ENCODE assay signal across 12 cellular contexts in the genomic region with DNA sequence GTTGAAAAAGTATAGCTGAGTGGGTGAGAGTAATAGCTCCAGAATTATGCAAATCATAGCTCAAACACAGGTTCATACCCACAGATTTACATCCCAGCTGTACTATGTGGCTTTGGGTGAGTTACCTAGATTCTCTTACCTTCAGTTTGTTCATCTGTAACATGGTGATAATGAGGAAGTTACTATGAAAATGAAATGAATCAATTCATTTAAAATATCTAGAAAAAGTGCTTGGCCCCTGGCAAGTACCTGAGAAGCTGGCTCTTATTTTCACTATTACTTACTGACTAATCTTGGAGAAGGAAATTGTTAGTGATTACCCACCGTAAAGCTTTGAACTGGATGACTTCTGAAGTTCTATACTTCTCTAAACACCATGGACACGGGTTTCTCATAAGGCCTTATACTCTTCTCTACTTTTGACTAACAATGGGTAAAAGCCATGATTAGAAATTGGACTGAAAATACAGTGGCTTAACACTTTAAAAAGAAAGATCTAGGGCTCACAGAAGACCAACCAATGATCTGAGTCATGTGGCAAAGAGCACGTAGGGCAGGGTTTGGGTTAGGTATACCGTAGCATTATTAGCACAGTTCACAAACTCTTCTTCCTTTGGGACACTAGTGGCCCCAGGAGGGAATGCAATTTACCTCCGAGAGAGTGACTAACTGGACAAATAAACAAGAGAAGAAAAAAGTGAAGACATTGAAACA.
DNase-seq lines count a peak whose midpoint lies in the region; ATAC-seq and TF ChIP-seq lines count a peak whose summit lies in the region.
"Had no signal": no experiment of that assay in that cellular context is flagged by ENCODE, and none has a peak within 500 bp of the region (broad histone marks: within the 10 kb centered on the region; RNA-seq: fewer than 3 reads in every experiment).

No MANE protein-coding gene starts in this region.

- H4K20me1 ChIP-seq in neural progenitor cell (ENCODE audit: low read depth), result no peaks in the 10 kb centered on the region

- H3K36me3 Mint-ChIP-seq in neural progenitor cell, result no peaks in the 10 kb centered on the region

- no peak for TF ChIP-seq CTCF in esophagus muscularis mucosa (IDR thresholded peaks at IDR 0.05)
- no peak for TF ChIP-seq CTCF in upper lobe of left lung (IDR thresholded peaks at IDR 0.05)
- TF ChIP-seq CTCF in neural progenitor cell (IDR thresholded peaks at IDR 0.05), result no peak

- H3K27ac ChIP-seq in esophagus muscularis mucosa (replicated peaks in 1 of 4) (no peak overlapping the region), upper lobe of left lung (no peak overlapping the region), neural progenitor cell (no peak overlapping the region)
- H3K27ac ChIP-seq: epithelial cell of prostate had no signal

- H3K9ac ChIP-seq in neural progenitor cell, result no peak overlapping the region

- peaks cover 8% of the 10 kb centered on the region for H3K9me3 Mint-ChIP-seq in neural progenitor cell

- H2AFZ ChIP-seq in neural progenitor cell (replicated peaks), result no peak overlapping the region

- peaks cover 3% of the 10 kb centered on the region for H3F3A ChIP-seq in neural progenitor cell (ENCODE audit: low read depth)

- H3K4me1 ChIP-seq in esophagus muscularis mucosa, result no peaks in the 10 kb centered on the region
- H3K4me1 ChIP-seq in upper lobe of left lung, result no peaks in the 10 kb centered on the region
- peaks cover 20% of the 10 kb centered on the region for H3K4me1 ChIP-seq in neural progenitor cell
- H3K4me1 ChIP-seq: Caco-2 had no signal

- H3K27me3 Mint-ChIP-seq in neural progenitor cell (ENCODE audit: insufficient read depth, low read depth), result peaks cover 2% of the 10 kb centered on the region

- H3K4me3 ChIP-seq in esophagus muscularis mucosa (no peak overlapping the region), upper lobe of left lung (no peak overlapping the region), neural progenitor cell (no peak overlapping the region)

- WGBS in esophagus muscularis mucosa, result 83% methylated on average over 5 of the region's 5 CpGs
- WGBS in upper lobe of left lung, 2 donors, result 79% methylated on average over 5 of the region's 5 CpGs

- no peaks in the 10 kb centered on the region for H3K4me1 Mint-ChIP-seq in neural progenitor cell
- H3K4me1 Mint-ChIP-seq: nephron progenitor cell had no signal

- TF ChIP-seq EP300 in esophagus muscularis mucosa (IDR thresholded peaks at IDR 0.05) (no peak), upper lobe of left lung (IDR thresholded peaks at IDR 0.05) (no peak)

- H3K79me2 ChIP-seq in neural progenitor cell (ENCODE audit: low read depth), result no peaks in the 10 kb centered on the region

- no peak overlapping the region for H3K27ac Mint-ChIP-seq in neural progenitor cell
- H3K27ac Mint-ChIP-seq: nephron progenitor cell had no signal

- intact Hi-C loops in esophagus muscularis mucosa (cut with DNase I), result no loop called here

- H3K4me2 ChIP-seq in neural progenitor cell, result no peak overlapping the region

- H3K9me3 ChIP-seq in esophagus muscularis mucosa (peaks cover 0 to 3% (median 0%) of the 10 kb centered on the region in 4 donors), upper lobe of left lung (no peaks in the 10 kb centered on the region), neural progenitor cell (ENCODE audit: low read depth) (peaks cover 6% of the 10 kb centered on the region)

- H3K36me3 ChIP-seq in esophagus muscularis mucosa (no peaks in the 10 kb centered on the region), upper lobe of left lung (no peaks in the 10 kb centered on the region), neural progenitor cell (no peaks in the 10 kb centered on the region)

- H3K27me3 ChIP-seq in esophagus muscularis mucosa (no peaks in the 10 kb centered on the region), upper lobe of left lung (no peaks in the 10 kb centered on the region), neural progenitor cell (no peaks in the 10 kb centered on the region)

- no peak overlapping the region for H3K4me3 Mint-ChIP-seq in neural progenitor cell
- H3K4me3 Mint-ChIP-seq: nephron progenitor cell had no signal

- no peak for TF ChIP-seq POLR2A in esophagus muscularis mucosa (IDR thresholded peaks at IDR 0.05; ENCODE audit: low read depth)
- no peak for TF ChIP-seq POLR2A in upper lobe of left lung (IDR thresholded peaks at IDR 0.05)

- DNase-seq in esophagus muscularis mucosa (ENCODE audit: extremely low spot score) (peak; percentile 50), amygdala (lab: John Stamatoyannopoulos, UW) (no peak), upper lobe of left lung (no peak), neural progenitor cell (ENCODE audit: low spot score) (no peak)
- no peak for DNase-seq in activated naive CD4-positive, alpha-beta T cell treated with anti-CD3 and anti-CD28 coated beads, Interleukin-2, amount 50 U/mL, for 16 hours
- DNase-seq: Caco-2, Kasumi-1, nephron progenitor cell had no signal

- ATAC-seq in GM18909 (IDR thresholded peaks at IDR 0.05; ENCODE audit: poor library complexity, unreplicated experiment) (peak; percentile 69), GM21723 (IDR thresholded peaks at IDR 0.05; ENCODE audit: unreplicated experiment) (peak; percentile 77), HG03135 (IDR thresholded peaks at IDR 0.05; ENCODE audit: unreplicated experiment) (peak; percentile 59), upper lobe of left lung (ENCODE audit: low FRiP score in 2 of 2) (no peak)

Comparison
In these comparisons a context has a peak if more than half of its experiments do, and no peak if none do; other contexts are left out.
1. ATAC-seq: peak in GM18909 (single experiment), GM21723 (single experiment) and HG03135 (single experiment); none in upper lobe of left lung (0 of 2).